ENCODE assay signal across 13 cellular contexts in the genomic region with DNA sequence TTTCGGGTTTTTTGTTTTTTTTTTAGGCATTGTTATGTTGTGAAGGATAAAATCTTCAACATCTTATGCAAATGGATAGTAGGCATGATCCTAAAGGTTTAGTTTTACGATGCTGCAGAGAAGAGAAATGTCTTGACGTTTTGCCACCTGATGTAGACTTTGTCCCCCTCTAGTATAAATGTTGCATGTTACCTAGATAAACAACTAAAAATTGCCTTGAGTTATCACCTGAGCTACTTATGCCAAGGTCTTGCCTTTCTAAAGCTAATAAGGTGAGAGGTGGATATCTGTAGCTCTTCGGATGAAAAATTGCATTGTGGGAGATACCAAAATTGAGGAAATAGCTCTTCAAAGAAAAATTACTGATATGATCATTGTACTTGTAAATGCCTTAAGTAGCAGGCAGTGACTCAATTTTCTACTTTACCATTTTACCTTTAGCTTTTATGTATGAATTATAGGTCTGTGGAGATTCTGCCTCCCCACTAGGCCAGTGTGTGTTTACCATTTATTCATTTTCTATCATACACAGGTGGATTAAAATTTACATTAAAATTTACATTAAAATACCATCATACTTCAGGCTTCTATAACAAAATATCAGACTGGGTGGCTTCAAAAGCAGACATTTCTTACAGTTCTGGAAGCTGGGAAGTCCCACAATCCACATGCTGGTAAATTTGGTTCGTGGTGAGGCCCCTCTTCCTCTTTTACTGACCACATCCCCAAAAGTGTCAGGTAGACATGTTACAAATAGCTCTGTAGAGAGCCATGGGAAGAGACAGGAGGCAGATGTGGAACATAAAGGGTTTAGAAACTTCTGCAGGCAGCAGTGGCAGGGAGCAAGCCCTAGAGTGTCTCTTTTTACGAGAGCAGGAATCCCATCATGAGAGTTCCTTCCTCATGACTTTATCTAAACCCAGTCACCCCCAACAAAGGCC.
DNase-seq lines count a peak whose midpoint lies in the region; ATAC-seq and TF ChIP-seq lines count a peak whose summit lies in the region.
"Had no signal": no experiment of that assay in that cellular context is flagged by ENCODE, and none has a peak within 500 bp of the region (broad histone marks: within the 10 kb centered on the region; RNA-seq: fewer than 3 reads in every experiment).

No MANE protein-coding gene starts in this region.

- no peak overlapping the region for H3K4me3 ChIP-seq in spleen
- H3K4me3 ChIP-seq: body of pancreas, gastroesophageal sphincter had no signal

- no peak overlapping the region for H3K27ac ChIP-seq in spleen
- H3K27ac ChIP-seq: body of pancreas, gastroesophageal sphincter had no signal

- H3K36me3 Mint-ChIP-seq in activated naive CD8-positive, alpha-beta T cell treated with anti-CD3 and anti-CD28 coated beads, Interleukin-2, amount 50 U/mL, for 24 hours (ENCODE audit: low read depth) = peaks cover 18% of the 10 kb centered on the region

- no peaks in the 10 kb centered on the region for H3K27me3 ChIP-seq in spleen (replicated peaks in 1 of 7)
- H3K27me3 ChIP-seq: body of pancreas, gastroesophageal sphincter had no signal

- no peaks in the 10 kb centered on the region for H3K9me3 ChIP-seq in spleen
- H3K9me3 ChIP-seq: body of pancreas, gastroesophageal sphincter had no signal

- H3K9me3 Mint-ChIP-seq in activated naive CD8-positive, alpha-beta T cell treated with anti-CD3 and anti-CD28 coated beads, Interleukin-2, amount 50 U/mL, for 24 hours = no peaks in the 10 kb centered on the region

- TF ChIP-seq CTCF in spleen (IDR thresholded peaks at IDR 0.05 in 8 of 11, conservative IDR thresholded peaks at IDR 0.05 in 3 of 11) = no peak

- WGBS in spleen, 5 donors = 62 to 73% (median 70%) methylated on average over 6 of the region's 6 CpGs

- intact Hi-C loops in spleen (cut with DNase I; ENCODE audit: low total_unique reads) = no loop called here

- DNase-seq in KBM-7 (peak; percentile 96), spleen (no peak), HEK293T (ENCODE audit: extremely low spot score) (no peak), G401 (ENCODE audit: low spot score) (no peak)
- no peak for DNase-seq in activated naive CD8-positive, alpha-beta T cell treated with anti-CD3 and anti-CD28 coated beads, Interleukin-2, amount 50 U/mL, for 24 hours
- no peak for DNase-seq in activated CD4-positive, alpha-beta T cell treated with anti-CD3 and anti-CD28 coated beads, Interleukin-2, amount 50 U/mL, for 1 hour
- DNase-seq: body of pancreas; DMS153; NCI-H226; stimulated activated CD4-positive, alpha-beta T cell treated with anti-CD3 and anti-CD28 coated beads, Interleukin-4, amount 100 ng/mL, for 24 hours had no signal

- POLR2A ChIA-PET in HEK293T (lab: Yijun Ruan, JAX) = no interaction called here

- H3K27me3 Mint-ChIP-seq in activated naive CD8-positive, alpha-beta T cell treated with anti-CD3 and anti-CD28 coated beads, Interleukin-2, amount 50 U/mL, for 24 hours = no peaks in the 10 kb centered on the region

- TF ChIP-seq POLR2A in GM18505 (IDR thresholded peaks at IDR 0.05; ENCODE audit: borderline replicate concordance, extremely low read depth, insufficient read depth, insufficient read length) (no peak), spleen (IDR thresholded peaks at IDR 0.05) (no peak)

- in situ Hi-C loops in KBM-7 (cut with MboI; ENCODE audit: low pct_unique_long_range_greater_than_20kb, low sequenced_read_pairs) (no loop called here), G401 (cut with HindIII; ENCODE audit: low sequenced_read_pairs) (no loop called here)

- no peak overlapping the region for H3K4me3 Mint-ChIP-seq in activated naive CD8-positive, alpha-beta T cell treated with anti-CD3 and anti-CD28 coated beads, Interleukin-2, amount 50 U/mL, for 24 hours

- no peaks in the 10 kb centered on the region for H3K36me3 ChIP-seq in spleen
- H3K36me3 ChIP-seq: gastroesophageal sphincter had no signal

- ATAC-seq in GM18505 (IDR thresholded peaks at IDR 0.05; ENCODE audit: unreplicated experiment) (peak; percentile 69), GM21723 (IDR thresholded peaks at IDR 0.05; ENCODE audit: unreplicated experiment) (peak; percentile 64)
- ATAC-seq in activated naive CD8-positive, alpha-beta T cell treated with anti-CD3 and anti-CD28 coated beads, Interleukin-2, amount 50 U/mL, for 24 hours = peak; percentile 40
- ATAC-seq: body of pancreas, gastroesophageal sphincter had no signal

- peaks cover 17% of the 10 kb centered on the region for H3K4me1 Mint-ChIP-seq in activated naive CD8-positive, alpha-beta T cell treated with anti-CD3 and anti-CD28 coated beads, Interleukin-2, amount 50 U/mL, for 24 hours

- no peak overlapping the region for H3K27ac Mint-ChIP-seq in activated naive CD8-positive, alpha-beta T cell treated with anti-CD3 and anti-CD28 coated beads, Interleukin-2, amount 50 U/mL, for 24 hours

- H3K4me1 ChIP-seq in spleen = peaks cover 0 to 21% (median 13%) of the 10 kb centered on the region in 6 donors
- H3K4me1 ChIP-seq: body of pancreas had no signal

- CTCF ChIA-PET in HEK293T (lab: Yijun Ruan, JAX) = no interaction called here

TF ChIP-seq in HEK293T, 16 proteins besides CTCF, POLR2A, EP300 and RAD21:
- TF ChIP-seq ZNF384 (IDR thresholded peaks at IDR 0.05) = no peak
